1 cellular context compared by ENCODE assay signal in the genomic region with DNA sequence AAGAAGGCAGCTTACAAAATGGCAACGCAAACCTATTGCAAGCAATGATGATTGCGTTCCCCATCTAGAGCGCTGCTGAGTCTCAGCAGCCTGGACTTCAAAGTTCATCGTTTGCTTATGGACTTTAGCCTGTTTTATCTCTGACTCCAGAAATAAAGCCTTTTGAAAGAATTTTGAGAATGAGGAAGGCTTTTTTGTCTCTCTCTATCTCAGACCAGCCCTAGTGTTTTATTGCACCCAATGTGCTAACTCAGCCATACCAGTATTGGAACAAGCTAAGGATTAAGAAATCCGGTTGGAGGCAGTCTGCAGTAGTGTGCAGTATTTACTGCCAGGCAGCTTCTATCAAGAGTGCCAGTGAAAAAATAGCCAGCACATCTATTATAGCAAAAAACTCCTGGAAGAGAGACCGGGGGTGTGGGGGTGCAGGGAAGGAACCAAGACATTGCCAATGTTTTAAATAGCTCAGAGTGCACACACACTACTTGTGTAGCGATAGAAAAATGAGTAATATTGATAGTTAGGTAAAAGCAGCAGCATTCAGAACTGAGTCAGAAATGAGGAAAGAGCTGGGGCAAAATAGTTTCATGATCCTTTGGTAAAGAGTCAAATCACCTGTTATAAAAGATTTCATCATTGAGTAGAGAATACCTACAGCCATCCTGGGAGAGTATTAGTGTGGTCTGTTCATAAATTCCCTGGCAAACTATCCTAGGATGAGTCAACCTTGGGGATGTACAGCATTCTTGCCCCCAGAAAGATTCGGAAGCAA.
A peak's percentile ranks its signal among the peaks of the same experiment; 100 is the strongest.
TF ChIP-seq lines count a peak whose summit lies in the region.

No MANE protein-coding gene starts in this region.

TF ChIP-seq in HepG2, 621 proteins besides CTCF, POLR2A, EP300 and RAD21 (continued from another document and continues in another):
- TF ChIP-seq, protein P1, sequence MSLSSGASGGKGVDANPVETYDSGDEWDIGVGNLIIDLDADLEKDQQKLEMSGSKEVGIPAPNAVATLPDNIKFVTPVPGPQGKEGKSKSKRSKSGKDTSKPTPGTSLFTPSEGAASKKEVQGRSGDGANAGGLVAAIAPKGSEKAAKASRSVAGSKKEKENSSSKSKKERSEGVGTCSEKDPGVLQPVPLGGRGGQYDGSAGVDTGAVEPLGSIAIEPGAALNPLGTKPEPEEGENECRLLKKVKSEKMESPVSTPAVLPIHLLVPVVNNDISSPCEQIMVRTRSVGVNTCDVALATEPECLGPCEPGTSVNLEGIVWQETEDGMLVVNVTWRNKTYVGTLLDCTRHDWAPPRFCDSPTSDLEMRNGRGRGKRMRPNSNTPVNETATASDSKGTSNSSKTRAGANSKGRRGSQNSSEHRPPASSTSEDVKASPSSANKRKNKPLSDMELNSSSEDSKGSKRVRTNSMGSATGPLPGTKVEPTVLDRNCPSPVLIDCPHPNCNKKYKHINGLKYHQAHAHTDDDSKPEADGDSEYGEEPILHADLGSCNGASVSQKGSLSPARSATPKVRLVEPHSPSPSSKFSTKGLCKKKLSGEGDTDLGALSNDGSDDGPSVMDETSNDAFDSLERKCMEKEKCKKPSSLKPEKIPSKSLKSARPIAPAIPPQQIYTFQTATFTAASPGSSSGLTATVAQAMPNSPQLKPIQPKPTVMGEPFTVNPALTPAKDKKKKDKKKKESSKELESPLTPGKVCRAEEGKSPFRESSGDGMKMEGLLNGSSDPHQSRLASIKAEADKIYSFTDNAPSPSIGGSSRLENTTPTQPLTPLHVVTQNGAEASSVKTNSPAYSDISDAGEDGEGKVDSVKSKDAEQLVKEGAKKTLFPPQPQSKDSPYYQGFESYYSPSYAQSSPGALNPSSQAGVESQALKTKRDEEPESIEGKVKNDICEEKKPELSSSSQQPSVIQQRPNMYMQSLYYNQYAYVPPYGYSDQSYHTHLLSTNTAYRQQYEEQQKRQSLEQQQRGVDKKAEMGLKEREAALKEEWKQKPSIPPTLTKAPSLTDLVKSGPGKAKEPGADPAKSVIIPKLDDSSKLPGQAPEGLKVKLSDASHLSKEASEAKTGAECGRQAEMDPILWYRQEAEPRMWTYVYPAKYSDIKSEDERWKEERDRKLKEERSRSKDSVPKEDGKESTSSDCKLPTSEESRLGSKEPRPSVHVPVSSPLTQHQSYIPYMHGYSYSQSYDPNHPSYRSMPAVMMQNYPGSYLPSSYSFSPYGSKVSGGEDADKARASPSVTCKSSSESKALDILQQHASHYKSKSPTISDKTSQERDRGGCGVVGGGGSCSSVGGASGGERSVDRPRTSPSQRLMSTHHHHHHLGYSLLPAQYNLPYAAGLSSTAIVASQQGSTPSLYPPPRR (CRISPR knock-in tag; IDR thresholded peaks at IDR 0.05; ENCODE audit: borderline replicate concordance), result peak; percentile 36; the same call in 1 of the 2 replicates
- TF ChIP-seq, protein P2, sequence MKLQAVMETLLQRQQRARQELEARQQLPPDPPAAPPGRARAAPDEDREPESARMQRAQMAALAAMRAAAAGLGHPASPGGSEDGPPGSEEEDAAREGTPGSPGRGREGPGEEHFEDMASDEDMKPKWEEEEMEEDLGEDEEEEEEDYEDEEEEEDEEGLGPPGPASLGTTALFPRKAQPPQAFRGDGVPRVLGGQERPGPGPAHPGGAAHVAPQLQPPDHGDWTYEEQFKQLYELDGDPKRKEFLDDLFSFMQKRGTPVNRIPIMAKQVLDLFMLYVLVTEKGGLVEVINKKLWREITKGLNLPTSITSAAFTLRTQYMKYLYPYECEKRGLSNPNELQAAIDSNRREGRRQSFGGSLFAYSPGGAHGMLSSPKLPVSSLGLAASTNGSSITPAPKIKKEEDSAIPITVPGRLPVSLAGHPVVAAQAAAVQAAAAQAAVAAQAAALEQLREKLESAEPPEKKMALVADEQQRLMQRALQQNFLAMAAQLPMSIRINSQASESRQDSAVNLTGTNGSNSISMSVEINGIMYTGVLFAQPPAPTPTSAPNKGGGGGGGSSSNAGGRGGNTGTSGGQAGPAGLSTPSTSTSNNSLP (IDR thresholded peaks at IDR 0.05; ENCODE audit: low read depth, low read length), result peak; percentile 82
- TF ChIP-seq DPF2 (CRISPR knock-in tag; IDR thresholded peaks at IDR 0.05; ENCODE audit: borderline replicate concordance, low read depth) (no peak), ZNF331 (CRISPR knock-in tag; IDR thresholded peaks at IDR 0.05) (peak; percentile 28; the same call in 1 of the 2 replicates), NCOA5 (CRISPR knock-in tag; IDR thresholded peaks at IDR 0.05) (no peak), SALL1 (CRISPR knock-in tag; IDR thresholded peaks at IDR 0.05) (peak; percentile 32; the same call in 1 of the 2 replicates), SOX13 (IDR thresholded peaks at IDR 0.05) (0 out of 2 replicates have a peak, but pooled peaks have one; percentile 11), SOX13 (CRISPR knock-in tag; conservative IDR thresholded peaks at IDR 0.05 in 1 of 2, IDR thresholded peaks at IDR 0.05 in 1 of 2) (peak in 1 of 2 experiments; percentile 74; a peak in 2 of 4 replicates), HMG20A (CRISPR knock-in tag; IDR thresholded peaks at IDR 0.05; ENCODE audit: borderline replicate concordance) (peak; percentile 67), MAFK (conservative IDR thresholded peaks at IDR 0.05 in 1 of 2, IDR thresholded peaks at IDR 0.05 in 1 of 2; ENCODE audit: low read length in 2 of 2) (peak; percentile 70 to 84), SYNCRIP (IDR thresholded peaks at IDR 0.05; ENCODE audit: insufficient read depth, low read depth, low read length) (no peak), SMAD1 (CRISPR knock-in tag; IDR thresholded peaks at IDR 0.05; ENCODE audit: borderline replicate concordance, low read depth) (no peak), TEAD3 (CRISPR knock-in tag; optimal IDR thresholded peaks at IDR 0.05; ENCODE audit: borderline replicate concordance) (peak; percentile 94), ELF1 (CRISPR knock-in tag; IDR thresholded peaks at IDR 0.05) (peak; percentile 82), HNF4A (CRISPR knock-in tag; IDR thresholded peaks at IDR 0.05) (peak; percentile 92), MIER2 (CRISPR knock-in tag; IDR thresholded peaks at IDR 0.05) (peak; percentile 68; the same call in 1 of the 2 replicates), SAP130 (CRISPR knock-in tag; IDR thresholded peaks at IDR 0.05; ENCODE audit: low read depth) (peak; percentile 49; the same call in 1 of the 2 replicates), RXRB (CRISPR knock-in tag; IDR thresholded peaks at IDR 0.05; ENCODE audit: borderline replicate concordance) (peak; percentile 41; the same call in 1 of the 2 replicates), SOX5 (CRISPR knock-in tag; IDR thresholded peaks at IDR 0.05; ENCODE audit: borderline replicate concordance) (peak; percentile 79; the same call in 1 of the 2 replicates), PITX1 (CRISPR knock-in tag; IDR thresholded peaks at IDR 0.05) (peak; percentile 45; the same call in 1 of the 2 replicates), MAFF (IDR thresholded peaks at IDR 0.05; ENCODE audit: low read depth, low read length) (peak; percentile 84), ZSCAN29 (CRISPR knock-in tag; conservative IDR thresholded peaks at IDR 0.05) (no peak), POGZ (CRISPR knock-in tag; IDR thresholded peaks at IDR 0.05) (peak; percentile 69), ZNF749 (CRISPR knock-in tag; IDR thresholded peaks at IDR 0.05; ENCODE audit: borderline replicate concordance) (no peak), THAP11 (CRISPR knock-in tag; IDR thresholded peaks at IDR 0.05) (peak; percentile 36; the same call in 1 of the 2 replicates), KDM6A (CRISPR knock-in tag; IDR thresholded peaks at IDR 0.05; ENCODE audit: low read depth) (peak; percentile 29; the same call in 1 of the 2 replicates), HDAC2 (CRISPR knock-in tag; IDR thresholded peaks at IDR 0.05) (peak; percentile 63), SMC3 (IDR thresholded peaks at IDR 0.05; ENCODE audit: low read length) (peak; percentile 31; the same call in 1 of the 2 replicates), CREM (IDR thresholded peaks at IDR 0.05) (0 out of 2 replicates have a peak, but pooled peaks have one; percentile 19), CREM (CRISPR knock-in tag; IDR thresholded peaks at IDR 0.05) (no peak), PHF8 (CRISPR knock-in tag; IDR thresholded peaks at IDR 0.05) (no peak), ELF3 (CRISPR knock-in tag; IDR thresholded peaks at IDR 0.05) (peak; percentile 98)
- TF ChIP-seq, protein P3, sequence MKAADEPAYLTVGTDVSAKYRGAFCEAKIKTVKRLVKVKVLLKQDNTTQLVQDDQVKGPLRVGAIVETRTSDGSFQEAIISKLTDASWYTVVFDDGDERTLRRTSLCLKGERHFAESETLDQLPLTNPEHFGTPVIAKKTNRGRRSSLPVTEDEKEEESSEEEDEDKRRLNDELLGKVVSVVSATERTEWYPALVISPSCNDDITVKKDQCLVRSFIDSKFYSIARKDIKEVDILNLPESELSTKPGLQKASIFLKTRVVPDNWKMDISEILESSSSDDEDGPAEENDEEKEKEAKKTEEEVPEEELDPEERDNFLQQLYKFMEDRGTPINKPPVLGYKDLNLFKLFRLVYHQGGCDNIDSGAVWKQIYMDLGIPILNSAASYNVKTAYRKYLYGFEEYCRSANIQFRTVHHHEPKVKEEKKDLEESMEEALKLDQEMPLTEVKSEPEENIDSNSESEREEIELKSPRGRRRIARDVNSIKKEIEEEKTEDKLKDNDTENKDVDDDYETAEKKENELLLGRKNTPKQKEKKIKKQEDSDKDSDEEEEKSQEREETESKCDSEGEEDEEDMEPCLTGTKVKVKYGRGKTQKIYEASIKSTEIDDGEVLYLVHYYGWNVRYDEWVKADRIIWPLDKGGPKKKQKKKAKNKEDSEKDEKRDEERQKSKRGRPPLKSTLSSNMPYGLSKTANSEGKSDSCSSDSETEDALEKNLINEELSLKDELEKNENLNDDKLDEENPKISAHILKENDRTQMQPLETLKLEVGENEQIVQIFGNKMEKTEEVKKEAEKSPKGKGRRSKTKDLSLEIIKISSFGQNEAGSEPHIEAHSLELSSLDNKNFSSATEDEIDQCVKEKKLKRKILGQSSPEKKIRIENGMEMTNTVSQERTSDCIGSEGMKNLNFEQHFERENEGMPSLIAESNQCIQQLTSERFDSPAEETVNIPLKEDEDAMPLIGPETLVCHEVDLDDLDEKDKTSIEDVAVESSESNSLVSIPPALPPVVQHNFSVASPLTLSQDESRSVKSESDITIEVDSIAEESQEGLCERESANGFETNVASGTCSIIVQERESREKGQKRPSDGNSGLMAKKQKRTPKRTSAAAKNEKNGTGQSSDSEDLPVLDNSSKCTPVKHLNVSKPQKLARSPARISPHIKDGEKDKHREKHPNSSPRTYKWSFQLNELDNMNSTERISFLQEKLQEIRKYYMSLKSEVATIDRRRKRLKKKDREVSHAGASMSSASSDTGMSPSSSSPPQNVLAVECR (CRISPR knock-in tag; IDR thresholded peaks at IDR 0.05; ENCODE audit: borderline replicate concordance), result no peak
- TF ChIP-seq, protein P4, sequence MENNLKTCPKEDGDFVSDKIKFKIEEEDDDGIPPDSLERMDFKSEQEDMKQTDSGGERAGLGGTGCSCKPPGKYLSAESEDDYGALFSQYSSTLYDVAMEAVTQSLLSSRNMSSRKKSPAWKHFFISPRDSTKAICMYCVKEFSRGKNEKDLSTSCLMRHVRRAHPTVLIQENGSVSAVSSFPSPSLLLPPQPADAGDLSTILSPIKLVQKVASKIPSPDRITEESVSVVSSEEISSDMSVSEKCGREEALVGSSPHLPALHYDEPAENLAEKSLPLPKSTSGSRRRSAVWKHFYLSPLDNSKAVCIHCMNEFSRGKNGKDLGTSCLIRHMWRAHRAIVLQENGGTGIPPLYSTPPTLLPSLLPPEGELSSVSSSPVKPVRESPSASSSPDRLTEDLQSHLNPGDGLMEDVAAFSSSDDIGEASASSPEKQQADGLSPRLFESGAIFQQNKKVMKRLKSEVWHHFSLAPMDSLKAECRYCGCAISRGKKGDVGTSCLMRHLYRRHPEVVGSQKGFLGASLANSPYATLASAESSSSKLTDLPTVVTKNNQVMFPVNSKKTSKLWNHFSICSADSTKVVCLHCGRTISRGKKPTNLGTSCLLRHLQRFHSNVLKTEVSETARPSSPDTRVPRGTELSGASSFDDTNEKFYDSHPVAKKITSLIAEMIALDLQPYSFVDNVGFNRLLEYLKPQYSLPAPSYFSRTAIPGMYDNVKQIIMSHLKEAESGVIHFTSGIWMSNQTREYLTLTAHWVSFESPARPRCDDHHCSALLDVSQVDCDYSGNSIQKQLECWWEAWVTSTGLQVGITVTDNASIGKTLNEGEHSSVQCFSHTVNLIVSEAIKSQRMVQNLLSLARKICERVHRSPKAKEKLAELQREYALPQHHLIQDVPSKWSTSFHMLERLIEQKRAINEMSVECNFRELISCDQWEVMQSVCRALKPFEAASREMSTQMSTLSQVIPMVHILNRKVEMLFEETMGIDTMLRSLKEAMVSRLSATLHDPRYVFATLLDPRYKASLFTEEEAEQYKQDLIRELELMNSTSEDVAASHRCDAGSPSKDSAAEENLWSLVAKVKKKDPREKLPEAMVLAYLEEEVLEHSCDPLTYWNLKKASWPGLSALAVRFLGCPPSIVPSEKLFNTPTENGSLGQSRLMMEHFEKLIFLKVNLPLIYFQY (CRISPR knock-in tag; IDR thresholded peaks at IDR 0.05; ENCODE audit: borderline replicate concordance), result no peak
- TF ChIP-seq, protein P5, sequence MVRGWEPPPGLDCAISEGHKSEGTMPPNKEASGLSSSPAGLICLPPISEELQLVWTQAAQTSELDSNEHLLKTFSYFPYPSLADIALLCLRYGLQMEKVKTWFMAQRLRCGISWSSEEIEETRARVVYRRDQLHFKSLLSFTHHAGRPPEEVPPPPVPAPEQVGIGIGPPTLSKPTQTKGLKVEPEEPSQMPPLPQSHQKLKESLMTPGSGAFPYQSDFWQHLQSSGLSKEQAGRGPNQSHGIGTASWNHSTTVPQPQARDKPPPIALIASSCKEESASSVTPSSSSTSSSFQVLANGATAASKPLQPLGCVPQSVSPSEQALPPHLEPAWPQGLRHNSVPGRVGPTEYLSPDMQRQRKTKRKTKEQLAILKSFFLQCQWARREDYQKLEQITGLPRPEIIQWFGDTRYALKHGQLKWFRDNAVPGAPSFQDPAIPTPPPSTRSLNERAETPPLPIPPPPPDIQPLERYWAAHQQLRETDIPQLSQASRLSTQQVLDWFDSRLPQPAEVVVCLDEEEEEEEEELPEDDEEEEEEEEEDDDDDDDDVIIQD (CRISPR knock-in tag; IDR thresholded peaks at IDR 0.05; ENCODE audit: low read depth), result peak; percentile 81
- TF ChIP-seq, protein P6, sequence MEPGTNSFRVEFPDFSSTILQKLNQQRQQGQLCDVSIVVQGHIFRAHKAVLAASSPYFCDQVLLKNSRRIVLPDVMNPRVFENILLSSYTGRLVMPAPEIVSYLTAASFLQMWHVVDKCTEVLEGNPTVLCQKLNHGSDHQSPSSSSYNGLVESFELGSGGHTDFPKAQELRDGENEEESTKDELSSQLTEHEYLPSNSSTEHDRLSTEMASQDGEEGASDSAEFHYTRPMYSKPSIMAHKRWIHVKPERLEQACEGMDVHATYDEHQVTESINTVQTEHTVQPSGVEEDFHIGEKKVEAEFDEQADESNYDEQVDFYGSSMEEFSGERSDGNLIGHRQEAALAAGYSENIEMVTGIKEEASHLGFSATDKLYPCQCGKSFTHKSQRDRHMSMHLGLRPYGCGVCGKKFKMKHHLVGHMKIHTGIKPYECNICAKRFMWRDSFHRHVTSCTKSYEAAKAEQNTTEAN (CRISPR knock-in tag; conservative IDR thresholded peaks at IDR 0.05), result 0 out of 2 replicates have a peak, but pooled peaks have one; percentile 28
